ENCODE assay signal across 8 cellular contexts in the genomic region with DNA sequence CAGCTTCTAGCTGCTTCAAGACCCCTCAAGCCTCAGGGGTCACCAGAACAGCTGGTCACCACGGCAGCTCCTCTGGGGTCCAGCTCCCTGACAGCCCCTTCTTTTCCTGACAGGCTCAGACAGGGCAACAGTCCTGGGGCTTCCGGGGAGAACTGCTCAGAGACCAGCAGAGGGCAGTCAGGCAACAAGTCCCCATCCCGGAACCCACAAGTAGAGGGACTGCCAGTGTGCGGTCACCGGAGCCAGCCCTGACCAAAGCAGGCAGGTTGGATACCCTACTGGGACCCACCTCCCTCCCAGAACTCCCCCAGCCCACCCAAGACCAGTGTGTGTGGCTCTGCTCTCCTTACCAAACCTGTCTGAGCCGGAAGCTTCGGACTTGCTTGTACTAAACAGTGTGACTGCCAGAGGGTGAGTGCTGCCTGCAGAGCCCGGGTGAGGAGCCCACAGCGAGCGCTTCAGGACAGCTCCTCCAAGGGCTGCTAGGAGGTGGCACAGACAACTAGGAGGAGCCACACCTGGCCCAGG. TPM values are rescaled to one million over a fixed set of nuclear protein-coding genes. Genes with fewer than 3 reads are reported as not detected.
DNase-seq lines count a peak whose midpoint lies in the region; ATAC-seq and TF ChIP-seq lines count a peak whose summit lies in the region.

No MANE protein-coding gene starts in this region.

- intact Hi-C loops in CD8-positive, alpha-beta T cell (cut with DNase I, micrococcal nuclease): loop anchor here in 1 of 2 experiments (1.0 to 10.0 kb wide), 3 partner anchors 164 to 324 kb away; no protein-coding TSS in a partner anchor
- intact Hi-C loops in activated T-helper 2 cell treated with anti-CD3 and anti-CD28 coated beads, Interferon-gamma antibody, Interleukin-2, Interleukin-4, amounts not matched to agents 10 μg/mL and 5 μg/mL and 100 μg/mL, durations not matched to agents 14 hours and 24 hours and 36 hours (cut with micrococcal nuclease): loop anchor here (1.0 kb wide), 4 partner anchors 17 to 324 kb away; no protein-coding TSS in a partner anchor

- no peak overlapping the region for H3K27ac ChIP-seq in CD8-positive, alpha-beta T cell (ENCODE audit: low read depth, low read length)
- no peak overlapping the region for H3K27ac ChIP-seq in suprapubic skin

- peak; percentile 86 for ATAC-seq in CD8-positive, alpha-beta T cell

- H3K9me3 ChIP-seq in CD8-positive, alpha-beta T cell (ENCODE audit: low read length): no peaks in the 10 kb centered on the region
- H3K9me3 ChIP-seq in suprapubic skin: no peaks in the 10 kb centered on the region

- H3K4me1 ChIP-seq in CD8-positive, alpha-beta T cell (ENCODE audit: insufficient read depth, low read length): peaks cover 7% of the 10 kb centered on the region
- no peaks in the 10 kb centered on the region for H3K4me1 ChIP-seq in suprapubic skin

- POLR2A ChIA-PET in CD8-positive, alpha-beta T cell (lab: Charles Lee): interaction anchor here (1.5 kb wide), 1 partner anchor 249 kb away, joined by 5 read pairs; a partner anchor contains a TSS

- H3K4me3 ChIP-seq in CD8-positive, alpha-beta T cell (ENCODE audit: low read depth, low read length): no peak overlapping the region
- H3K4me3 ChIP-seq in fibroblast of villous mesenchyme (ENCODE audit: low read depth, low read length) (peak overlapping the region; percentile 5), suprapubic skin (peak overlapping the region; percentile 31)

- 0% methylated on average over 2 of the region's 10 CpGs for WGBS in suprapubic skin

- H3K27me3 Mint-ChIP-seq in CD8-positive, alpha-beta T cell (ENCODE audit: low read depth): no peaks in the 10 kb centered on the region
- H3K27me3 Mint-ChIP-seq in activated T-helper 2 cell treated with anti-CD3 and anti-CD28 coated beads, Interferon-gamma antibody, Interleukin-2, Interleukin-4, amounts not matched to agents 10 μg/mL and 5 μg/mL and 100 μg/mL, durations not matched to agents 14 hours and 24 hours and 36 hours (ENCODE audit: low read depth): no peaks in the 10 kb centered on the region

- H3K9me3 Mint-ChIP-seq in CD8-positive, alpha-beta T cell: no peaks in the 10 kb centered on the region
- no peaks in the 10 kb centered on the region for H3K9me3 Mint-ChIP-seq in activated T-helper 2 cell treated with anti-CD3 and anti-CD28 coated beads, Interferon-gamma antibody, Interleukin-2, Interleukin-4, amounts not matched to agents 10 μg/mL and 5 μg/mL and 100 μg/mL, durations not matched to agents 14 hours and 24 hours and 36 hours

- CTCF ChIA-PET in CD8-positive, alpha-beta T cell (lab: Charles Lee): interaction anchor here (0.6 to 3.6 kb wide), 28 partner anchors 9 to 332 kb away, joined by 3 to 31 read pairs (median 4); a partner anchor contains a TSS

- no peaks in the 10 kb centered on the region for H3K27me3 ChIP-seq in CD8-positive, alpha-beta T cell (ENCODE audit: insufficient read depth, low read length)
- peaks cover 4% of the 10 kb centered on the region for H3K27me3 ChIP-seq in suprapubic skin

- no peaks in the 10 kb centered on the region for H3K36me3 ChIP-seq in CD8-positive, alpha-beta T cell (ENCODE audit: insufficient read depth, low read length)
- H3K36me3 ChIP-seq in suprapubic skin: no peaks in the 10 kb centered on the region

- peak overlapping the region; percentile 54 for H3K4me3 Mint-ChIP-seq in CD8-positive, alpha-beta T cell
- H3K4me3 Mint-ChIP-seq in activated T-helper 2 cell treated with anti-CD3 and anti-CD28 coated beads, Interferon-gamma antibody, Interleukin-2, Interleukin-4, amounts not matched to agents 10 μg/mL and 5 μg/mL and 100 μg/mL, durations not matched to agents 14 hours and 24 hours and 36 hours (ENCODE audit: low read depth): no peak overlapping the region

- TF ChIP-seq CTCF in CD8-positive, alpha-beta T cell (IDR thresholded peaks at IDR 0.05): peak; percentile 56
- TF ChIP-seq CTCF in GM20000 (IDR thresholded peaks at IDR 0.05; ENCODE audit: extremely low read depth, missing control alignments): peak; percentile 75
- peak; percentile 84 for TF ChIP-seq CTCF in fibroblast of villous mesenchyme (IDR thresholded peaks at IDR 0.05; ENCODE audit: insufficient read depth, low read depth, low read length)
- TF ChIP-seq CTCF in suprapubic skin (IDR thresholded peaks at IDR 0.05): peak; percentile 57 to 72

- no peak overlapping the region for H3K27ac Mint-ChIP-seq in CD8-positive, alpha-beta T cell
- no peak overlapping the region for H3K27ac Mint-ChIP-seq in activated T-helper 2 cell treated with anti-CD3 and anti-CD28 coated beads, Interferon-gamma antibody, Interleukin-2, Interleukin-4, amounts not matched to agents 10 μg/mL and 5 μg/mL and 100 μg/mL, durations not matched to agents 14 hours and 24 hours and 36 hours

- no peaks in the 10 kb centered on the region for H3K36me3 Mint-ChIP-seq in CD8-positive, alpha-beta T cell
- H3K36me3 Mint-ChIP-seq in activated T-helper 2 cell treated with anti-CD3 and anti-CD28 coated beads, Interferon-gamma antibody, Interleukin-2, Interleukin-4, amounts not matched to agents 10 μg/mL and 5 μg/mL and 100 μg/mL, durations not matched to agents 14 hours and 24 hours and 36 hours (ENCODE audit: low read depth): no peaks in the 10 kb centered on the region

- H3K4me1 Mint-ChIP-seq in CD8-positive, alpha-beta T cell (ENCODE audit: low read depth): no peaks in the 10 kb centered on the region
- H3K4me1 Mint-ChIP-seq in activated T-helper 2 cell treated with anti-CD3 and anti-CD28 coated beads, Interferon-gamma antibody, Interleukin-2, Interleukin-4, amounts not matched to agents 10 μg/mL and 5 μg/mL and 100 μg/mL, durations not matched to agents 14 hours and 24 hours and 36 hours (ENCODE audit: low read depth): peaks cover 4% of the 10 kb centered on the region

- peak; percentile 15 to 73 (median 51) for DNase-seq in CD8-positive, alpha-beta T cell
- DNase-seq in GM20000 (ENCODE audit: low spot score) (peak; percentile 94), LoVo (ENCODE audit: low spot score) (peak; percentile 89), SHP77 treated with DMSO at 0.1 percent for 48 hours (lab: John Stamatoyannopoulos, UW) (peak; percentile 63), fibroblast of villous mesenchyme (ENCODE audit: low read depth) (peak; percentile 81), nucleus accumbens (lab: John Stamatoyannopoulos, UW) (peak in 48 of 56 donors; percentile 5 to 71 (median 42)), suprapubic skin (ENCODE audit: low spot score in 2 of 2) (peak in 1 of 2 donors; percentile 80)
- peak; percentile 54 for DNase-seq in activated T-helper 2 cell treated with anti-CD3 and anti-CD28 coated beads, Interferon-gamma antibody, Interleukin-2, Interleukin-4, amounts not matched to agents 10 μg/mL and 5 μg/mL and 100 μg/mL, durations not matched to agents 14 hours and 24 hours and 36 hours (ENCODE audit: low spot score)

- no peak for TF ChIP-seq EP300 in suprapubic skin (IDR thresholded peaks at IDR 0.05)

- TF ChIP-seq POLR2A in suprapubic skin (IDR thresholded peaks at IDR 0.05): no peak

RNA-seq across cellular contexts. Expression of a gene that starts 40.3 kb away (rescaled TPM):
- total RNA-seq in CD8-positive, alpha-beta T cell: 100 to 1,000 TPM; 111 to 114 TPM
- 73.1 and 76.4 TPM in 2 replicates for total RNA-seq in activated T-helper 2 cell treated with anti-CD3 and anti-CD28 coated beads, Interferon-gamma antibody, Interleukin-2, Interleukin-4, amounts not matched to agents 10 μg/mL and 5 μg/mL and 100 μg/mL, durations not matched to agents 14 hours and 24 hours and 36 hours
- total RNA-seq in fibroblast of villous mesenchyme (108 and 119 TPM in 2 replicates), suprapubic skin (10 to 100 TPM; 40.6 to 52.1 (median 43.5) TPM)

RNA-seq across cellular contexts. Expression of a gene that starts 51.8 kb away (rescaled TPM):
- 1 to 10 TPM in 1 of 2 experiments, under 1 TPM in 1; 0.78 to 1.1 TPM for total RNA-seq in CD8-positive, alpha-beta T cell
- total RNA-seq in activated T-helper 2 cell treated with anti-CD3 and anti-CD28 coated beads, Interferon-gamma antibody, Interleukin-2, Interleukin-4, amounts not matched to agents 10 μg/mL and 5 μg/mL and 100 μg/mL, durations not matched to agents 14 hours and 24 hours and 36 hours: 1.8 and 2.3 TPM in 2 replicates
- 0.43 and 0.64 TPM in 2 replicates for total RNA-seq in fibroblast of villous mesenchyme
- under 1 TPM in 1 of 4 donors, not detected in 3; 0.52 TPM for total RNA-seq in suprapubic skin
